In genomic region chr2:238985931-238986446, GRCh38 we compare ENCODE assay signal across 22 cellular contexts.
"Had no signal": no experiment of that assay in that cellular context is flagged by ENCODE, and none has a peak within 500 bp of the region (broad histone marks: within the 10 kb centered on the region; RNA-seq: fewer than 3 reads in every experiment).

No MANE protein-coding gene starts in this region.

- H3K27me3 ChIP-seq: body of pancreas, hepatocyte, neutrophil had no signal

- H3K27ac ChIP-seq: body of pancreas, left lung, neutrophil, parathyroid adenoma, suprapubic skin had no signal

- ATAC-seq: activated CD8-positive, alpha-beta memory T cell treated with anti-CD3 and anti-CD28 coated beads, Interleukin-2, amount 10 ng/mL, durations not matched to agents 7 days and 5 days; activated T-helper 17 cell treated with anti-CD3 and anti-CD28 coated beads, Interleukin-2, amount 50 U/mL, for 72 hours; body of pancreas; effector memory CD8-positive, alpha-beta T cell; left lung; mucosa of descending colon; naive thymus-derived CD4-positive, alpha-beta T cell had no signal

- H3K27me3 Mint-ChIP-seq: activated T-helper 17 cell treated with anti-CD3 and anti-CD28 coated beads, Interleukin-2, amount 50 U/mL, for 72 hours had no signal

- H3K4me3 ChIP-seq: body of pancreas, hepatocyte, left lung, mucosa of descending colon, suprapubic skin had no signal

- H3K79me2 ChIP-seq: hepatocyte, parathyroid adenoma had no signal

- DNase-seq: activated B cell treated with CpG ODN at 0.5 μM for 24 hours; activated CD4-positive, alpha-beta memory T cell treated with anti-CD3 and anti-CD28 coated beads for 36 hours; activated CD4-positive, alpha-beta T cell treated with anti-CD3 and anti-CD28 coated beads for 4 hours; activated CD8-positive, alpha-beta memory T cell treated with anti-CD3 and anti-CD28 coated beads, Interleukin-2, amount 10 ng/mL, durations not matched to agents 7 days and 5 days; activated naive CD4-positive, alpha-beta T cell; activated T-cell treated with anti-CD3 and anti-CD28 coated beads, Interleukin-2, amount 50 U/mL, for 1 hour; body of pancreas; effector memory CD8-positive, alpha-beta T cell; mucosa of descending colon; naive thymus-derived CD4-positive, alpha-beta T cell; stimulated activated CD4-positive, alpha-beta T cell treated with anti-CD3 and anti-CD28 coated beads, Interleukin-12 subunit alpha, Interleukin-12 subunit beta, amount 100 ng/mL, for 4 hours; stimulated activated CD4-positive, alpha-beta T cell treated with anti-CD3 and anti-CD28 coated beads, Interleukin-1b, Interleukin-23, amount 100 ng/mL, for 48 hours; stimulated activated CD8-positive, alpha-beta memory T cell treated with anti-CD3 and anti-CD28 coated beads, Interleukin-4, amount 100 ng/mL, for 48 hours; trophoblast cell had no signal

- H3K4me2 ChIP-seq: hepatocyte had no signal

- H3K9me3 Mint-ChIP-seq: activated CD4-positive, alpha-beta memory T cell treated with anti-CD3 and anti-CD28 coated beads for 36 hours; activated T-helper 17 cell treated with anti-CD3 and anti-CD28 coated beads, Interleukin-2, amount 50 U/mL, for 72 hours; stimulated activated naive CD8-positive, alpha-beta T cell treated with anti-CD3 and anti-CD28 coated beads, Interleukin-15, Interleukin-2, amounts not matched to agents 100 ng/mL and 50 ng/mL, for 24 hours; T-helper 2 cell treated with Interferon-gamma antibody and Interleukin-4, amounts not matched to agents 5 μg/mL and 100 μg/mL, for 36 hours had no signal

- H3K4me1 Mint-ChIP-seq: activated B cell treated with CpG ODN at 0.5 μM for 24 hours; activated CD8-positive, alpha-beta memory T cell treated with anti-CD3 and anti-CD28 coated beads, Interleukin-2, amount 10 ng/mL, durations not matched to agents 7 days and 5 days; activated T-helper 17 cell treated with anti-CD3 and anti-CD28 coated beads, Interleukin-2, amount 50 U/mL, for 72 hours; naive thymus-derived CD4-positive, alpha-beta T cell had no signal

- H3K9me3 ChIP-seq: body of pancreas, left lung, mucosa of descending colon, neutrophil, suprapubic skin had no signal

- H3K4me1 ChIP-seq: body of pancreas, left lung, parathyroid adenoma, suprapubic skin had no signal

- H3K27ac Mint-ChIP-seq: activated B cell treated with CpG ODN at 0.5 μM for 24 hours; activated CD4-positive, alpha-beta memory T cell treated with anti-CD3 and anti-CD28 coated beads for 36 hours; activated CD8-positive, alpha-beta memory T cell treated with anti-CD3 and anti-CD28 coated beads, Interleukin-2, amount 10 ng/mL, durations not matched to agents 7 days and 5 days; activated T-helper 17 cell treated with anti-CD3 and anti-CD28 coated beads, Interleukin-2, amount 50 U/mL, for 72 hours; effector memory CD8-positive, alpha-beta T cell; naive thymus-derived CD4-positive, alpha-beta T cell; stimulated activated naive CD8-positive, alpha-beta T cell treated with anti-CD3 and anti-CD28 coated beads, Interleukin-15, Interleukin-2, amounts not matched to agents 100 ng/mL and 50 ng/mL, for 24 hours; T-helper 2 cell treated with Interferon-gamma antibody and Interleukin-4, amounts not matched to agents 5 μg/mL and 100 μg/mL, for 36 hours had no signal

- H3K36me3 ChIP-seq: left lung, neutrophil, suprapubic skin had no signal

- H2AFZ ChIP-seq: hepatocyte, parathyroid adenoma had no signal

- H3K4me3 Mint-ChIP-seq: activated B cell treated with CpG ODN at 0.5 μM for 24 hours; activated CD4-positive, alpha-beta memory T cell treated with anti-CD3 and anti-CD28 coated beads for 36 hours; activated CD8-positive, alpha-beta memory T cell treated with anti-CD3 and anti-CD28 coated beads, Interleukin-2, amount 10 ng/mL, durations not matched to agents 7 days and 5 days; activated T-helper 17 cell treated with anti-CD3 and anti-CD28 coated beads, Interleukin-2, amount 50 U/mL, for 72 hours; effector memory CD8-positive, alpha-beta T cell; naive thymus-derived CD4-positive, alpha-beta T cell; stimulated activated naive CD8-positive, alpha-beta T cell treated with anti-CD3 and anti-CD28 coated beads, Interleukin-15, Interleukin-2, amounts not matched to agents 100 ng/mL and 50 ng/mL, for 24 hours; T-helper 2 cell treated with Interferon-gamma antibody and Interleukin-4, amounts not matched to agents 5 μg/mL and 100 μg/mL, for 36 hours had no signal

- H3K9ac ChIP-seq: parathyroid adenoma had no signal

- H3K36me3 Mint-ChIP-seq: activated CD4-positive, alpha-beta memory T cell treated with anti-CD3 and anti-CD28 coated beads for 36 hours; activated CD8-positive, alpha-beta memory T cell treated with anti-CD3 and anti-CD28 coated beads, Interleukin-2, amount 10 ng/mL, durations not matched to agents 7 days and 5 days had no signal
